In genomic region chr18:74819433-74820059, GRCh38 we compare ENCODE assay signal across 1 cellular context.
A peak's percentile ranks its signal among the peaks of the same experiment; 100 is the strongest.
TF ChIP-seq lines count a peak whose summit lies in the region.

No MANE protein-coding gene starts in this region.

TF ChIP-seq in HepG2, 621 proteins besides CTCF, POLR2A, EP300 and RAD21 (continued from another document):
- TF ChIP-seq MNT (IDR thresholded peaks at IDR 0.05) = no peak
- TF ChIP-seq REST (IDR thresholded peaks at IDR 0.05; ENCODE audit: borderline replicate concordance in 1 of 2, low read depth in 1 of 2, low read length in 2 of 2) = no peak
- no peak for TF ChIP-seq ZNF569 (CRISPR knock-in tag; IDR thresholded peaks at IDR 0.05; ENCODE audit: borderline replicate concordance)
- peak; percentile 68 for TF ChIP-seq STAG1 (CRISPR knock-in tag; IDR thresholded peaks at IDR 0.05)
- no peak for TF ChIP-seq MBD4 (IDR thresholded peaks at IDR 0.05; ENCODE audit: borderline replicate concordance, low read length)
- no peak for TF ChIP-seq SNAI1 (CRISPR knock-in tag; IDR thresholded peaks at IDR 0.05; ENCODE audit: borderline replicate concordance)
- TF ChIP-seq TFAP4 (IDR thresholded peaks at IDR 0.05; ENCODE audit: borderline replicate concordance, low read depth) = no peak
